Comparison of ENCODE assay signal across 2 cellular contexts in the genomic region with DNA sequence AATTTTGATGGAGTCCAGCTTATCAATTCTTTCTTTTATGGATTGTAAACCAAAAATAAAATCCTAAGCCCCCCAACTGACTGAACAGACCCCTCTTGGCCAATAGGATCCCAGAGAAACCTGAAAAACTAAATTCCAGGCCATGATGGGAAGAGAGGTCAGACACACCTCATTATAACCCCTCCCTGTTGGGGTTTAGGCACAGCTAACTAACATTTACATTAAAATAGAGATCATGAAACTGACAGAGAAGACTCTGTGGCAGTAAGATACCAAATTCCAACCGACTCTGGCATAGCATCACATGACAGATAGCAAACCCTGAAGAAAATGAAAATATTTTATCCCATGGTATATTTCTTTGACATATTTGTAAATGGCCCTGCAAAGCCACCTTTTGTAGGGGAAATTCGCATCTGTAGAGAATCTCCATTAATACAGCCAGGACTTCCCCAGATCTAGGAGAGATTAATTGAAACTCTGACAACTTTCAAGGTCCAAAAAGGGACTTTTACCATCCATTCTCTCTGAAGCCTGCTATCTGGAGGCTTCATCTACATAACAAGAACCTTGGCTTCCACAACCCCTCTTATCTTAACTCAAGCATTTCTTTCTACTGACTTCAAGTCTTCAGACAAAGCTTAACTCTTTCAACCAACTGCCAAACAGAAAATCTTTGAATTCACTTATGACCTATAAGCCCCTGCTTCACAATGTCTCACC.
TF ChIP-seq lines count a peak whose summit lies in the region.

No MANE protein-coding gene starts in this region.

TF ChIP-seq in GM23338, 12 proteins besides CTCF, POLR2A, EP300 and RAD21:
- TF ChIP-seq, protein P1, sequence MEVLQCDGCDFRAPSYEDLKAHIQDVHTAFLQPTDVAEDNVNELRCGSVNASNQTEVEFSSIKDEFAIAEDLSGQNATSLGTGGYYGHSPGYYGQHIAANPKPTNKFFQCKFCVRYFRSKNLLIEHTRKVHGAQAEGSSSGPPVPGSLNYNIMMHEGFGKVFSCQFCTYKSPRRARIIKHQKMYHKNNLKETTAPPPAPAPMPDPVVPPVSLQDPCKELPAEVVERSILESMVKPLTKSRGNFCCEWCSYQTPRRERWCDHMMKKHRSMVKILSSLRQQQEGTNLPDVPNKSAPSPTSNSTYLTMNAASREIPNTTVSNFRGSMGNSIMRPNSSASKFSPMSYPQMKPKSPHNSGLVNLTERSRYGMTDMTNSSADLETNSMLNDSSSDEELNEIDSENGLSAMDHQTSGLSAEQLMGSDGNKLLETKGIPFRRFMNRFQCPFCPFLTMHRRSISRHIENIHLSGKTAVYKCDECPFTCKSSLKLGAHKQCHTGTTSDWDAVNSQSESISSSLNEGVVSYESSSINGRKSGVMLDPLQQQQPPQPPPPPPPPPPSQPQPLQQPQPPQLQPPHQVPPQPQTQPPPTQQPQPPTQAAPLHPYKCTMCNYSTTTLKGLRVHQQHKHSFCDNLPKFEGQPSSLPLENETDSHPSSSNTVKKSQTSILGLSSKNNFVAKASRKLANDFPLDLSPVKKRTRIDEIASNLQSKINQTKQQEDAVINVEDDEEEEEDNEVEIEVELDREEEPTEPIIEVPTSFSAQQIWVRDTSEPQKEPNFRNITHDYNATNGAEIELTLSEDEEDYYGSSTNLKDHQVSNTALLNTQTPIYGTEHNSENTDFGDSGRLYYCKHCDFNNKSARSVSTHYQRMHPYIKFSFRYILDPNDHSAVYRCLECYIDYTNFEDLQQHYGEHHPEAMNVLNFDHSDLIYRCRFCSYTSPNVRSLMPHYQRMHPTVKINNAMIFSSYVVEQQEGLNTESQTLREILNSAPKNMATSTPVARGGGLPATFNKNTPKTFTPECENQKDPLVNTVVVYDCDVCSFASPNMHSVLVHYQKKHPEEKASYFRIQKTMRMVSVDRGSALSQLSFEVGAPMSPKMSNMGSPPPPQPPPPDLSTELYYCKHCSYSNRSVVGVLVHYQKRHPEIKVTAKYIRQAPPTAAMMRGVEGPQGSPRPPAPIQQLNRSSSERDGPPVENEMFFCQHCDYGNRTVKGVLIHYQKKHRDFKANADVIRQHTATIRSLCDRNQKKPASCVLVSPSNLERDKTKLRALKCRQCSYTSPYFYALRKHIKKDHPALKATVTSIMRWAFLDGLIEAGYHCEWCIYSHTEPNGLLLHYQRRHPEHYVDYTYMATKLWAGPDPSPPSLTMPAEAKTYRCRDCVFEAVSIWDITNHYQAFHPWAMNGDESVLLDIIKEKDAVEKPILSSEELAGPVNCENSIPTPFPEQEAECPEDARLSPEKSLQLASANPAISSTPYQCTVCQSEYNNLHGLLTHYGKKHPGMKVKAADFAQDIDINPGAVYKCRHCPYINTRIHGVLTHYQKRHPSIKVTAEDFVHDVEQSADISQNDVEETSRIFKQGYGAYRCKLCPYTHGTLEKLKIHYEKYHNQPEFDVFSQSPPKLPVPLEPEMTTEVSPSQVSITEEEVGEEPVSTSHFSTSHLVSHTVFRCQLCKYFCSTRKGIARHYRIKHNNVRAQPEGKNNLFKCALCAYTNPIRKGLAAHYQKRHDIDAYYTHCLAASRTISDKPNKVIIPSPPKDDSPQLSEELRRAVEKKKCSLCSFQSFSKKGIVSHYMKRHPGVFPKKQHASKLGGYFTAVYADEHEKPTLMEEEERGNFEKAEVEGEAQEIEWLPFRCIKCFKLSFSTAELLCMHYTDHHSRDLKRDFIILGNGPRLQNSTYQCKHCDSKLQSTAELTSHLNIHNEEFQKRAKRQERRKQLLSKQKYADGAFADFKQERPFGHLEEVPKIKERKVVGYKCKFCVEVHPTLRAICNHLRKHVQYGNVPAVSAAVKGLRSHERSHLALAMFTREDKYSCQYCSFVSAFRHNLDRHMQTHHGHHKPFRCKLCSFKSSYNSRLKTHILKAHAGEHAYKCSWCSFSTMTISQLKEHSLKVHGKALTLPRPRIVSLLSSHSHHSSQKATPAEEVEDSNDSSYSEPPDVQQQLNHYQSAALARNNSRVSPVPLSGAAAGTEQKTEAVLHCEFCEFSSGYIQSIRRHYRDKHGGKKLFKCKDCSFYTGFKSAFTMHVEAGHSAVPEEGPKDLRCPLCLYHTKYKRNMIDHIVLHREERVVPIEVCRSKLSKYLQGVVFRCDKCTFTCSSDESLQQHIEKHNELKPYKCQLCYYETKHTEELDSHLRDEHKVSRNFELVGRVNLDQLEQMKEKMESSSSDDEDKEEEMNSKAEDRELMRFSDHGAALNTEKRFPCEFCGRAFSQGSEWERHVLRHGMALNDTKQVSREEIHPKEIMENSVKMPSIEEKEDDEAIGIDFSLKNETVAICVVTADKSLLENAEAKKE (CRISPR knock-in tag; IDR thresholded peaks at IDR 0.05): peak; percentile 3; the same call in 1 of the 2 replicates
- no peak for TF ChIP-seq EZH2phosphoT487 (IDR thresholded peaks at IDR 0.05; ENCODE audit: unreplicated experiment)

TF ChIP-seq in K562, 482 proteins besides CTCF, POLR2A, EP300 and RAD21:
- TF ChIP-seq EHMT2 (IDR thresholded peaks at IDR 0.05): no peak
- TF ChIP-seq, protein P2, sequence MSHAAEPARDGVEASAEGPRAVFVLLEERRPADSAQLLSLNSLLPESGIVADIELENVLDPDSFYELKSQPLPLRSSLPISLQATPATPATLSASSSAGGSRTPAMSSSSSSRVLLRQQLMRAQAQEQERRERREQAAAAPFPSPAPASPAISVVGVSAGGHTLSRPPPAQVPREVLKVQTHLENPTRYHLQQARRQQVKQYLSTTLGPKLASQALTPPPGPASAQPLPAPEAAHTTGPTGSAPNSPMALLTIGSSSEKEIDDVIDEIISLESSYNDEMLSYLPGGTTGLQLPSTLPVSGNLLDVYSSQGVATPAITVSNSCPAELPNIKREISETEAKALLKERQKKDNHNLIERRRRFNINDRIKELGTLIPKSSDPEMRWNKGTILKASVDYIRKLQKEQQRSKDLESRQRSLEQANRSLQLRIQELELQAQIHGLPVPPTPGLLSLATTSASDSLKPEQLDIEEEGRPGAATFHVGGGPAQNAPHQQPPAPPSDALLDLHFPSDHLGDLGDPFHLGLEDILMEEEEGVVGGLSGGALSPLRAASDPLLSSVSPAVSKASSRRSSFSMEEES (CRISPR knock-in tag; IDR thresholded peaks at IDR 0.05): peak; percentile 23; the same call in 1 of the 2 replicates
TF ChIP-seq in K562: peak in this region for 1.
